ENCODE assay signal across 1 cellular context in the genomic region with DNA sequence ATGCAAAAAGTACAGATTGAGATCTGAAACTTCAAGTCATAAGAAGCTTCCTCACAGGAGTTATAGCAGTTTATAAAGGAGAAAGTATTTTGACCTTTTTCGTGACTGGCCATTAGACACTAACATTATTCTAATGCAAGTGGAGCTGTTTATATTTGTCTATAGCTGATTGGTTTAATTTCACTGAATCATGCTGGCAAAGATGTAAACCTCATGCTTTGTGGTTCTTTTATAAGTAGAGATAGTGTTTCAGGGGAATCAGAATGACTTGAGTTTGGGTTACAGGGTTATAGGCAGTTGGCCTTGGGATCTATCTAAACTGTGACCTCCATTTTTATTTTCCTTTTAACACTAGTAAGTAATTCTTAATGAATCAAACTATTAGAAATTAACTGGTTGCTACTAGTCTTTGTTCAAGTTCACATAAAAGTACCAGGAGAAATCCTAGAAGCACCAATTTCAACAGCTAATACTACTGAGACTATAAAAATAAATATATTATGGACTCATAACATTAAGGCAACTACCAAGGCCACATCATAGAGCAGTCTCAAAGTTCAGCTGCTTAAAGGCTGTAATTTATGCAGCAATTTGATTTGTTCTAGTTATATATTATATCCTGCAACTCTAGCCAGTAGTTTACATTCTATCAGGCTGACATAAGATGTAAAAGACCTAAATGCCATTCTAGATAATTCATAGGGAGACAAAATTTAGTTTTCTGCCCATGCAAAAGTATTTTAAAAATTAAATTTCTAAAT.
TF ChIP-seq lines count a peak whose summit lies in the region.

No MANE protein-coding gene starts in this region.

TF ChIP-seq in HEK293, 187 proteins besides CTCF, POLR2A, EP300 and RAD21 (continued from another document):
- TF ChIP-seq, protein P1, sequence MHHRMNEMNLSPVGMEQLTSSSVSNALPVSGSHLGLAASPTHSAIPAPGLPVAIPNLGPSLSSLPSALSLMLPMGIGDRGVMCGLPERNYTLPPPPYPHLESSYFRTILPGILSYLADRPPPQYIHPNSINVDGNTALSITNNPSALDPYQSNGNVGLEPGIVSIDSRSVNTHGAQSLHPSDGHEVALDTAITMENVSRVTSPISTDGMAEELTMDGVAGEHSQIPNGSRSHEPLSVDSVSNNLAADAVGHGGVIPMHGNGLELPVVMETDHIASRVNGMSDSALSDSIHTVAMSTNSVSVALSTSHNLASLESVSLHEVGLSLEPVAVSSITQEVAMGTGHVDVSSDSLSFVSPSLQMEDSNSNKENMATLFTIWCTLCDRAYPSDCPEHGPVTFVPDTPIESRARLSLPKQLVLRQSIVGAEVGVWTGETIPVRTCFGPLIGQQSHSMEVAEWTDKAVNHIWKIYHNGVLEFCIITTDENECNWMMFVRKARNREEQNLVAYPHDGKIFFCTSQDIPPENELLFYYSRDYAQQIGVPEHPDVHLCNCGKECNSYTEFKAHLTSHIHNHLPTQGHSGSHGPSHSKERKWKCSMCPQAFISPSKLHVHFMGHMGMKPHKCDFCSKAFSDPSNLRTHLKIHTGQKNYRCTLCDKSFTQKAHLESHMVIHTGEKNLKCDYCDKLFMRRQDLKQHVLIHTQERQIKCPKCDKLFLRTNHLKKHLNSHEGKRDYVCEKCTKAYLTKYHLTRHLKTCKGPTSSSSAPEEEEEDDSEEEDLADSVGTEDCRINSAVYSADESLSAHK (tag by site-specific recombination; IDR thresholded peaks at IDR 0.05), result 0 out of 2 replicates have a peak, but pooled peaks have one; percentile 30
- no peak for TF ChIP-seq TRIM28 (IDR thresholded peaks at IDR 0.05; ENCODE audit: borderline replicate concordance, low read length)
- TF ChIP-seq FEZF1 (tag by site-specific recombination; IDR thresholded peaks at IDR 0.05), result peak; percentile 47; the same call in 1 of the 2 replicates
- TF ChIP-seq ZNF843 (tag by site-specific recombination; IDR thresholded peaks at IDR 0.05), result peak; percentile 83
- TF ChIP-seq ZNF223 (tag by site-specific recombination; IDR thresholded peaks at IDR 0.05), result no peak
- peak; percentile 37; the same call in 1 of the 2 replicates for TF ChIP-seq ZXDB (tag by site-specific recombination; IDR thresholded peaks at IDR 0.05)
- TF ChIP-seq OVOL3 (tag by site-specific recombination; IDR thresholded peaks at IDR 0.05), result 0 out of 2 replicates have a peak, but pooled peaks have one; percentile 33
- peak; percentile 36; the same call in 1 of the 2 replicates for TF ChIP-seq MZF1 (tag by site-specific recombination; IDR thresholded peaks at IDR 0.05; ENCODE audit: borderline replicate concordance)
TF ChIP-seq in HEK293: peak in this region for 7.
